19 cellular contexts compared by ENCODE assay signal in genomic region chr17:48883171-48883570, GRCh38.
"Had no signal": no experiment of that assay in that cellular context is flagged by ENCODE, and none has a peak within 500 bp of the region (broad histone marks: within the 10 kb centered on the region; RNA-seq: fewer than 3 reads in every experiment).

No MANE protein-coding gene starts in this region.

- H3K27me3 ChIP-seq: left lung, vagina had no signal

- H3K27ac ChIP-seq: epithelial cell of prostate, heart right ventricle, left lung, thoracic aorta, vagina, WERI-Rb-1 had no signal

- H3K9me3 ChIP-seq: heart right ventricle, left lung, thoracic aorta, vagina had no signal

- H3K4me3 ChIP-seq: heart right ventricle, left lung, thoracic aorta, vagina had no signal

- ATAC-seq: activated CD8-positive, alpha-beta T cell treated with anti-CD3 and anti-CD28 coated beads, Interleukin-2, amount 10 ng/mL, durations not matched to agents 7 days and 5 days; activated naive CD8-positive, alpha-beta T cell treated with anti-CD3 and anti-CD28 coated beads, Interleukin-2, amount 50 U/mL, for 24 hours; heart right ventricle; left lung; naive thymus-derived CD4-positive, alpha-beta T cell; sciatic nerve; stimulated activated naive B cell treated with anti-CD40 and anti-IgM and Interleukin-4, amounts not matched to agents 10 μg/mL and 1 μg/mL and 100 μg/mL, for 72 hours; T-helper 17 cell had no signal

- DNase-seq: activated CD4-positive, alpha-beta T cell treated with anti-CD3 and anti-CD28 coated beads for 1 hour; activated CD4-positive, alpha-beta T cell treated with anti-CD3 and anti-CD28 coated beads, Interleukin-2, amount 50 U/mL, for 1 hour; activated CD8-positive, alpha-beta T cell treated with anti-CD3 and anti-CD28 coated beads, Interleukin-2, amount 10 ng/mL, durations not matched to agents 7 days and 5 days; activated gamma-delta T cell; activated naive CD4-positive, alpha-beta T cell treated with anti-CD3 and anti-CD28 coated beads, Interleukin-2, amount 50 U/mL, for 16 hours; activated naive CD8-positive, alpha-beta T cell treated with anti-CD3 and anti-CD28 coated beads, Interleukin-2, amount 50 U/mL, for 24 hours; heart right ventricle; islet precursor cell; left lung; naive thymus-derived CD4-positive, alpha-beta T cell; small intestine; stimulated activated CD4-positive, alpha-beta T cell treated with anti-CD3 and anti-CD28 coated beads, Interleukin-2, amount 100 ng/mL, for 24 hours; stimulated activated naive B cell treated with anti-CD40 and anti-IgM and Interleukin-4, amounts not matched to agents 10 μg/mL and 1 μg/mL and 100 μg/mL, for 72 hours; T-helper 17 cell; WERI-Rb-1 had no signal

- H3K36me3 ChIP-seq: heart right ventricle, left lung, thoracic aorta, vagina, WERI-Rb-1 had no signal

- H3K4me1 ChIP-seq: vagina had no signal
